In genomic region chr2:10911291-10912075, GRCh38 we compare ENCODE assay signal across 8 cellular contexts. TPM values are rescaled to one million over a fixed set of nuclear protein-coding genes. Genes with fewer than 3 reads are reported as not detected.
A peak's percentile ranks its signal among the peaks of the same experiment; 100 is the strongest.
DNase-seq lines count a peak whose midpoint lies in the region; ATAC-seq and TF ChIP-seq lines count a peak whose summit lies in the region.
"Had no signal": no experiment of that assay in that cellular context is flagged by ENCODE, and none has a peak within 500 bp of the region (broad histone marks: within the 10 kb centered on the region; RNA-seq: fewer than 3 reads in every experiment).

TSS of gene KCNF1 (plus strand) at chr2:10911934. CDS start at chr2:10912427, 493 bp downstream.

- H4K5ac ChIP-seq in H9 (ENCODE audit: insufficient read length, low read depth, low read length): no peak within 1 kb of the TSS

- no peaks in the 10 kb centered on the region for H3K79me1 ChIP-seq in H9 (ENCODE audit: insufficient read depth, low read depth, low read length, poor library complexity, severe bottlenecking)

- H3K4me2 ChIP-seq in H9 (ENCODE audit: insufficient read depth, insufficient read length, low read length): peak within 1 kb of the TSS; percentile 30

- H2AK5ac ChIP-seq in H9 (ENCODE audit: insufficient read length, low read length): no peak within 1 kb of the TSS

- no peak within 1 kb of the TSS for H2BK120ac ChIP-seq in H9 (ENCODE audit: low read depth, low read length, poor library complexity, severe bottlenecking)

- H3K27me3 Mint-ChIP-seq in H9 (ENCODE audit: low read depth): peaks cover 44% of the 10 kb centered on the region

- H4K8ac ChIP-seq in H9 (replicated peaks; ENCODE audit: insufficient read length, low read depth, low read length): no peak within 1 kb of the TSS

- H3K23ac ChIP-seq in H9 (ENCODE audit: insufficient read length, low read depth, low read length): no peak within 1 kb of the TSS

- H3K27ac Mint-ChIP-seq in H9: peak within 1 kb of the TSS in 1 of 3 experiments; percentile 5; a peak in 1 of 7 replicates
- H3K27ac Mint-ChIP-seq: T-cell had no signal

- H3K4me3 ChIP-seq in cardiac fibroblast (replicated peaks in 1 of 2; ENCODE audit: low read depth in 2 of 2, low read length in 2 of 2) (peak within 1 kb of the TSS in 1 of 2 donors; percentile 7), upper lobe of right lung (peak within 1 kb of the TSS; percentile 21)

- peak; percentile 73 for DNase-seq in H9
- peak; percentile 66 for DNase-seq in NCI-H2227 treated with DMSO at 0.1 percent for 48 hours (lab: John Stamatoyannopoulos, UW)
- peak; percentile 60 to 66 for DNase-seq in cardiac fibroblast (ENCODE audit: low read depth in 2 of 2)
- DNase-seq in kidney tubule cell (ENCODE audit: low spot score): peak; percentile 64
- DNase-seq in upper lobe of right lung: peak; percentile 62
- DNase-seq: T-cell had no signal

- H4K20me1 ChIP-seq in H9 (ENCODE audit: control insufficient read depth, insufficient read depth, insufficient read length): no peaks in the 10 kb centered on the region

- intact Hi-C loops in upper lobe of right lung (cut with DNase I): no loop called here

- WGBS in H9 (ENCODE audit: extremely low coverage, insufficient read length, low lambda C conversion rate): no CpG with 5 or more reads among the region's 53 CpGs

- no peaks in the 10 kb centered on the region for H3K79me2 ChIP-seq in H9 (ENCODE audit: insufficient read depth, low read length)

- no peak within 1 kb of the TSS for H2BK15ac ChIP-seq in H9 (ENCODE audit: low read depth, low read length)

- ATAC-seq in upper lobe of right lung (peak; percentile 25), HG03135 (IDR thresholded peaks at IDR 0.05; ENCODE audit: unreplicated experiment) (no peak), GM18868 (IDR thresholded peaks at IDR 0.05; ENCODE audit: unreplicated experiment) (no peak)

- H3K27ac ChIP-seq in H9 (ENCODE audit: insufficient read length, low read depth, low read length): no peak within 1 kb of the TSS
- no peak within 1 kb of the TSS for H3K27ac ChIP-seq in upper lobe of right lung

- H2AFZ ChIP-seq in H9 (ENCODE audit: low read length): no peak within 1 kb of the TSS

- H3K9me3 Mint-ChIP-seq in H9: peaks cover 2 to 8% of the 10 kb centered on the region in 2 experiments; a peak in 4 of 5 replicates
- H3K9me3 Mint-ChIP-seq: T-cell had no signal

- no peaks in the 10 kb centered on the region for H3K36me3 ChIP-seq in upper lobe of right lung

- no peak within 1 kb of the TSS for H3T11ph ChIP-seq in H9 (ENCODE audit: low read length)

- no peak within 1 kb of the TSS for H2BK20ac ChIP-seq in H9 (ENCODE audit: low read depth, low read length, poor library complexity, severe bottlenecking)

- H3K27me3 ChIP-seq in H9 (ENCODE audit: insufficient read depth, low read length): peaks cover 14% of the 10 kb centered on the region; the same call in 1 of the 2 replicates
- peaks cover 38% of the 10 kb centered on the region for H3K27me3 ChIP-seq in upper lobe of right lung

- H2BK12ac ChIP-seq in H9 (ENCODE audit: insufficient read length, low read depth, low read length): no peak within 1 kb of the TSS

- H3K4me1 ChIP-seq in H9 (ENCODE audit: insufficient read depth, low read length) (no peaks in the 10 kb centered on the region; the same call in 1 of the 2 replicates), upper lobe of right lung (no peaks in the 10 kb centered on the region)

- no peak within 1 kb of the TSS for H3K14ac ChIP-seq in H9 (ENCODE audit: insufficient read depth, low read length)

- H3K9ac ChIP-seq in H9 (ENCODE audit: extremely low read depth, insufficient read length, low read length): no peak within 1 kb of the TSS

- no peak within 1 kb of the TSS for H3K56ac ChIP-seq in H9 (ENCODE audit: insufficient read length, low read depth, low read length)

- peaks cover 29 to 59% of the 10 kb centered on the region in 2 experiments for H3K4me1 Mint-ChIP-seq in H9

- no peaks in the 10 kb centered on the region for H3K9me3 ChIP-seq in H9 (ENCODE audit: control insufficient read depth, low read depth, low read length)
- no peaks in the 10 kb centered on the region for H3K9me3 ChIP-seq in upper lobe of right lung

- no peak within 1 kb of the TSS for H2BK5ac ChIP-seq in H9 (ENCODE audit: insufficient read length, low read length)

- peaks cover 0 to 9% (median 2%) of the 10 kb centered on the region in 3 experiments; a peak in 4 of 7 replicates for H3K36me3 Mint-ChIP-seq in H9 (ENCODE audit: insufficient read depth in 1 of 3, low read depth in 3 of 3)
- H3K36me3 Mint-ChIP-seq: T-cell had no signal

- peak within 1 kb of the TSS; percentile 61 to 82 for H3K4me3 Mint-ChIP-seq in H9

- peak; percentile 49 for TF ChIP-seq CTCF in H9 (conservative IDR thresholded peaks at IDR 0.05)
- peak; percentile 24 for TF ChIP-seq CTCF in cardiac fibroblast (IDR thresholded peaks at IDR 0.05; ENCODE audit: low read depth, low read length)
- TF ChIP-seq CTCF in upper lobe of right lung (IDR thresholded peaks at IDR 0.05): peak; percentile 23

- no peak within 1 kb of the TSS for H4K91ac ChIP-seq in H9 (ENCODE audit: insufficient read length, low read depth, low read length)

- H3K4ac ChIP-seq in H9 (ENCODE audit: low read depth, low read length): no peak within 1 kb of the TSS

- H3K23me2 ChIP-seq in H9 (ENCODE audit: insufficient read length, low read depth, low read length, poor library complexity, severe bottlenecking): no peaks in the 10 kb centered on the region

- H3K18ac ChIP-seq in H9 (ENCODE audit: insufficient read length, low read depth, low read length): no peak within 1 kb of the TSS

RNA-seq across cellular contexts. Expression of gene KCNF1, which starts in this region (rescaled TPM):
- total RNA-seq in H9 (2021) (3.2 and 4.8 TPM in 2 replicates), upper lobe of right lung (0.17 TPM)
- total RNA-seq: T-cell had no signal

Comparison
In these comparisons a context has a peak if more than half of its experiments do, and no peak if none do; other contexts are left out.
1. Peak in DNase-seq, ATAC-seq and H3K4me3 ChIP-seq in upper lobe of right lung; RNA of the gene not detected or under 1 TPM.